13 cellular contexts compared by ENCODE assay signal in the genomic region with DNA sequence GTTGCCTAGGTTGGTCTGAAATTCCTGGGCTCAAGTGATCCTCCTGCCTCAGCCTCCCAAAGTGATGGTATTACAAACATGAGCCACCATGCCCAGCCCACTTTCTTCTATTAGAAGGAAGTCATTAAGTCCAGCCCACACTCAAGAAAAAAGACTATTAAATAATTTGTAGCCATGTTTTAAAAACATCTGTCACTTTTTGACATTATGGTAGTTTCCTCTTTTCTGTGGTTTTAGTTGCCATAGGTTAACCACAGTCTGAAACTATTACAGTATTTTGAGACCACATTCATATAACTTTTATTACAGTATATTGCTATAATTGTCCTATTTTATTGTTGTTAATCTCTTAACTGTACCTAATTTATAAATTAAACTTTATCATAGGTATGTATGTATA. TPM values are rescaled to one million over a fixed set of nuclear protein-coding genes. Genes with fewer than 3 reads are reported as not detected.
DNase-seq lines count a peak whose midpoint lies in the region; ATAC-seq lines count a peak whose summit lies in the region.
"Had no signal": no experiment of that assay in that cellular context is flagged by ENCODE, and none has a peak within 500 bp of the region (broad histone marks: within the 10 kb centered on the region; RNA-seq: fewer than 3 reads in every experiment).

No MANE protein-coding gene starts in this region.

- H3K27ac Mint-ChIP-seq in naive B cell = peak overlapping the region; percentile 83 to 97 (median 92)

- peaks cover 8 to 15% (median 9%) of the 10 kb centered on the region in 3 donors for H3K4me1 Mint-ChIP-seq in naive B cell

- intact Hi-C loops in left ventricle myocardium superior (cut with micrococcal nuclease) = no loop called here

- no peaks in the 10 kb centered on the region for H3K27me3 Mint-ChIP-seq in naive B cell

- H3K9me3 Mint-ChIP-seq in naive B cell = no peaks in the 10 kb centered on the region

- peaks cover 17 to 23% of the 10 kb centered on the region in 2 donors for H3K36me3 Mint-ChIP-seq in naive B cell

- DNase-seq in SIG-M5 treated with dmso at 0.1 percent for 504 hours (lab: John Stamatoyannopoulos, UW; ENCODE audit: unreplicated experiment) (peak; percentile 64), SIG-M5 (lab: John Stamatoyannopoulos, UW) (no peak), NOMO-1 treated with DMSO at 0.1 percent for 48 hours (lab: John Stamatoyannopoulos, UW; ENCODE audit: unreplicated experiment) (peak; percentile 92), naive B cell (no peak), HT-29 (ENCODE audit: low spot score) (no peak), left ventricle myocardium superior (no peak)
- DNase-seq in activated naive CD4-positive, alpha-beta T cell (lab: John Stamatoyannopoulos, UW) = no peak
- DNase-seq: activated effector memory CD4-positive, alpha-beta T cell treated with anti-CD3 and anti-CD28 coated beads, Interleukin-2, amount 50 U/mL, for 16 hours; Calu3; NCI-H146; NCI-H526 treated with DMSO at 0.1 percent for 48 hours; transverse colon had no signal

- peak overlapping the region in 7 of 8 donors; percentile 13 to 88 (median 69) for H3K4me3 Mint-ChIP-seq in naive B cell

- ATAC-seq in HG02938 (IDR thresholded peaks at IDR 0.05; ENCODE audit: unreplicated experiment) (peak; percentile 53), naive B cell (ENCODE audit: low read depth in 2 of 2) (peak; percentile 77 to 78), left ventricle myocardium superior (no peak)

RNA-seq across cellular contexts. Expression of a gene that starts 31.9 kb away (rescaled TPM):
- polyA plus RNA-seq in naive B cell (ENCODE audit: low read depth in 6 of 6) = 10 to 100 TPM in 5 of 6 donors, 1 to 10 TPM in 1; 5.7 to 15.3 (median 12.0) TPM
- total RNA-seq in HT-29 (2014; rRNA removed; shearing (Covaris generic)) = 19.2 and 22.0 TPM in 2 replicates
- total RNA-seq in left ventricle myocardium superior = 25.6 TPM

RNA-seq across cellular contexts. Expression of a gene that starts 55.2 kb away (rescaled TPM):
- 10 to 100 TPM; 17.7 to 24.7 (median 18.9) TPM for polyA plus RNA-seq in naive B cell (ENCODE audit: low read depth in 6 of 6)
- 28.0 and 42.6 TPM in 2 replicates for total RNA-seq in HT-29 (2014; rRNA removed; shearing (Covaris generic))
- 32.8 TPM for total RNA-seq in left ventricle myocardium superior

Comparison
In these comparisons a context has a peak if more than half of its experiments do, and no peak if none do; other contexts are left out.
1. DNase-seq: peak in SIG-M5 treated with dmso at 0.1 percent for 504 hours (single experiment) and NOMO-1 treated with DMSO at 0.1 percent for 48 hours (single experiment); none in SIG-M5 (single experiment), naive B cell (single experiment), HT-29 (single experiment), left ventricle myocardium superior (single experiment) and activated naive CD4-positive, alpha-beta T cell (0 of 4).